Comparison of ENCODE assay signal across 8 cellular contexts in genomic region chr6:25007269-25007699, GRCh38.
DNase-seq lines count a peak whose midpoint lies in the region; ATAC-seq and TF ChIP-seq lines count a peak whose summit lies in the region.

No MANE protein-coding gene starts in this region.

- no peaks in the 10 kb centered on the region for H3F3A ChIP-seq in PC-3 (ENCODE audit: low read length, unreplicated experiment)

- peaks cover 0 to 2% (median 0%) of the 10 kb centered on the region in 7 donors for H3K9me3 Mint-ChIP-seq in CD14-positive monocyte
- H3K9me3 Mint-ChIP-seq in MCF 10A (ENCODE audit: unreplicated experiment): no peaks in the 10 kb centered on the region

- TF ChIP-seq POLR2A in stomach (IDR thresholded peaks at IDR 0.05): no peak

- H3K27me3 Mint-ChIP-seq in CD14-positive monocyte (ENCODE audit: low read depth in 3 of 3) (no peaks in the 10 kb centered on the region), MCF 10A (ENCODE audit: insufficient read depth, unreplicated experiment) (no peaks in the 10 kb centered on the region)

- H3K4me1 Mint-ChIP-seq in CD14-positive monocyte (peaks cover 77% of the 10 kb centered on the region), MCF 10A (ENCODE audit: insufficient read depth, unreplicated experiment) (peaks cover 66% of the 10 kb centered on the region)

- no peak overlapping the region for H3K9ac ChIP-seq in PC-3 (ENCODE audit: low read length)

- H3K79me2 ChIP-seq in PC-3 (ENCODE audit: low read length): no peaks in the 10 kb centered on the region

- CTCF ChIA-PET in MCF 10A (lab: Yijun Ruan, JAX) (interaction anchor here (0.5 to 4.9 kb wide), 4 partner anchors 11 to 150 kb away, joined by 4 to 36 read pairs (median 6); no protein-coding TSS in a partner anchor), PC-3 (lab: Charles Lee) (interaction anchor here (1.1 kb wide), 1 partner anchor 15 kb away, joined by 4 read pairs; no protein-coding TSS in a partner anchor)

- POLR2A ChIA-PET in MCF 10A (lab: Yijun Ruan, JAX) (interaction anchor here (0.8 to 7.3 kb wide), 11 partner anchors 9 to 289 kb away, joined by 3 to 172 read pairs (median 7); partner anchors contain the start of gene C6orf62), PC-3 (lab: Charles Lee; ENCODE audit: unreplicated experiment) (interaction anchor here (0.6 kb wide), 1 partner anchor 12 kb away, joined by 6 read pairs; no protein-coding TSS in a partner anchor)

- ATAC-seq in GM19438 (IDR thresholded peaks at IDR 0.05; ENCODE audit: low read depth, unreplicated experiment) (peak; percentile 52), HG03571 (IDR thresholded peaks at IDR 0.05; ENCODE audit: unreplicated experiment) (peak; percentile 67), PC-3 (no peak)

- TF ChIP-seq CTCF in CD14-positive monocyte (IDR thresholded peaks at IDR 0.05) (no peak), MCF 10A (IDR thresholded peaks at IDR 0.05; ENCODE audit: unreplicated experiment) (no peak), stomach (IDR thresholded peaks at IDR 0.05) (no peak), PC-3 (conservative IDR thresholded peaks at IDR 0.05; ENCODE audit: low read depth, low read length) (no peak)

- no peaks in the 10 kb centered on the region for H3K27me3 ChIP-seq in stomach
- H3K27me3 ChIP-seq in PC-3 (ENCODE audit: low read length): no peaks in the 10 kb centered on the region

- BruUV-seq in MCF 10A (replicated peaks; lab: Mats Ljungman, UMichigan) (no TSS peak), PC-3 (replicated peaks; lab: Mats Ljungman, UMichigan) (no TSS peak)

- H3K36me3 ChIP-seq in stomach (no peaks in the 10 kb centered on the region), PC-3 (ENCODE audit: low read depth, low read length) (no peaks in the 10 kb centered on the region)

- H3K9me2 ChIP-seq in PC-3 (replicated peaks; ENCODE audit: low read length): no peaks in the 10 kb centered on the region

- H3K9me3 ChIP-seq in stomach (no peaks in the 10 kb centered on the region), PC-3 (ENCODE audit: low read length) (no peaks in the 10 kb centered on the region)

- H3K27ac ChIP-seq in stomach (peak overlapping the region; percentile 57 to 94 (median 83)), PC-3 (ENCODE audit: low read length) (no peak overlapping the region)

- H3K4me1 ChIP-seq in stomach: peaks cover 18 to 30% (median 24%) of the 10 kb centered on the region in 4 donors
- H3K4me1 ChIP-seq in PC-3 (ENCODE audit: insufficient read depth, low read length): peaks cover 33% of the 10 kb centered on the region

- no peak for TF ChIP-seq EP300 in stomach (IDR thresholded peaks at IDR 0.05)

- intact Hi-C loops in CD14-positive monocyte (cut with micrococcal nuclease): loop anchor here in 1 of 2 donors (10.0 kb wide), 1 partner anchor 282 kb away; no protein-coding TSS in a partner anchor
- intact Hi-C loops in MCF 10A (cut with micrococcal nuclease): no loop called here
- intact Hi-C loops in stomach (cut with DNase I; ENCODE audit: low total_unique reads): no loop called here
- intact Hi-C loops in PC-3 (cut with micrococcal nuclease): no loop called here

- no peaks in the 10 kb centered on the region for H4K20me1 ChIP-seq in PC-3 (ENCODE audit: low read length)

- no peak overlapping the region for H2AFZ ChIP-seq in PC-3 (ENCODE audit: low read length)

- WGBS in stomach, 5 donors: 62 to 81% (median 77%) methylated on average over 3 of the region's 3 CpGs

- peak overlapping the region; percentile 58 to 65 for H3K4me3 Mint-ChIP-seq in CD14-positive monocyte
- no peak overlapping the region for H3K4me3 Mint-ChIP-seq in MCF 10A (ENCODE audit: unreplicated experiment)

- H3K4me3 ChIP-seq in stomach (no peak overlapping the region), PC-3 (ENCODE audit: low read length) (no peak overlapping the region)

- DNase-seq in CD14-positive monocyte (ENCODE audit: low spot score) (peak; percentile 75), MCF 10A (ENCODE audit: unreplicated experiment) (no peak), stomach (no peak), PC-3 (no peak), glomerular visceral epithelial cell (ENCODE audit: extremely low spot score) (no peak), putamen (ENCODE audit: low spot score) (no peak)

- H3K36me3 Mint-ChIP-seq in CD14-positive monocyte: peaks cover 2 to 3% of the 10 kb centered on the region in 2 donors
- peaks cover 9% of the 10 kb centered on the region for H3K36me3 Mint-ChIP-seq in MCF 10A (ENCODE audit: insufficient read depth, unreplicated experiment)

- H3K27ac Mint-ChIP-seq in CD14-positive monocyte (peak overlapping the region; percentile 95 to 100 (median 99)), MCF 10A (ENCODE audit: low read depth, unreplicated experiment) (peak overlapping the region; percentile 78)

- no peak overlapping the region for H3K4me2 ChIP-seq in PC-3 (ENCODE audit: low read length)
